ENCODE assay signal across 8 cellular contexts in genomic region chr19:44112802-44113137, GRCh38. TPM values are rescaled to one million over a fixed set of nuclear protein-coding genes. Genes with fewer than 3 reads are reported as not detected.
DNase-seq lines count a peak whose midpoint lies in the region; ATAC-seq and TF ChIP-seq lines count a peak whose summit lies in the region.

No MANE protein-coding gene starts in this region.

- no peak overlapping the region; the same call in 1 of the 2 replicates for H3K4ac ChIP-seq in H9 (ENCODE audit: low read depth, low read length)

- H3K4me2 ChIP-seq in H9 (ENCODE audit: insufficient read depth, insufficient read length, low read length): peak overlapping the region; percentile 83

- no peak overlapping the region for H2AK5ac ChIP-seq in H9 (ENCODE audit: insufficient read length, low read length)

- H3K27me3 ChIP-seq in H9 (ENCODE audit: insufficient read depth, low read length) (no peaks in the 10 kb centered on the region), tibial nerve (no peaks in the 10 kb centered on the region)

- CTCF ChIA-PET in GM10248 (lab: Yijun Ruan, JAX): no interaction called here

- TF ChIP-seq EP300 in tibial nerve (IDR thresholded peaks at IDR 0.05): no peak

- H3T11ph ChIP-seq in H9 (ENCODE audit: low read length): no peak overlapping the region

- H3K14ac ChIP-seq in H9 (ENCODE audit: insufficient read depth, low read length): peak overlapping the region; percentile 65; the same call in 1 of the 2 replicates

- H3K36me3 Mint-ChIP-seq in H9 (ENCODE audit: insufficient read depth in 1 of 3, low read depth in 3 of 3): peaks cover 23 to 48% (median 42%) of the 10 kb centered on the region in 3 experiments
- peaks cover 13% of the 10 kb centered on the region for H3K36me3 Mint-ChIP-seq in activated T-helper 17 cell treated with anti-CD3 and anti-CD28 coated beads, Interleukin-2, amount 50 U/mL, for 72 hours (ENCODE audit: low read depth)

- H3K4me1 ChIP-seq in H9 (ENCODE audit: insufficient read depth, low read length) (no peaks in the 10 kb centered on the region), tibial nerve (peaks cover 0 to 24% (median 16%) of the 10 kb centered on the region in 4 donors)

- H2BK12ac ChIP-seq in H9 (ENCODE audit: insufficient read length, low read depth, low read length): no peak overlapping the region

- peak overlapping the region; percentile 94 to 98 for H3K4me3 Mint-ChIP-seq in H9
- H3K4me3 Mint-ChIP-seq in activated T-helper 17 cell treated with anti-CD3 and anti-CD28 coated beads, Interleukin-2, amount 50 U/mL, for 72 hours: peak overlapping the region; percentile 96

- no peaks in the 10 kb centered on the region for H3K79me2 ChIP-seq in H9 (ENCODE audit: insufficient read depth, low read length)

- H2BK20ac ChIP-seq in H9 (ENCODE audit: low read depth, low read length, poor library complexity, severe bottlenecking): no peak overlapping the region

- no peak overlapping the region for H3K56ac ChIP-seq in H9 (ENCODE audit: insufficient read length, low read depth, low read length)

- no peak overlapping the region for H2BK15ac ChIP-seq in H9 (ENCODE audit: low read depth, low read length)

- peak overlapping the region; percentile 69 for H4K5ac ChIP-seq in H9 (ENCODE audit: insufficient read length, low read depth, low read length)

- WGBS in H9 (ENCODE audit: extremely low coverage, insufficient read length, low lambda C conversion rate): no CpG with 5 or more reads among the region's 11 CpGs
- WGBS in tibial nerve, 2 donors: 0% methylated on average over 11 of the region's 11 CpGs

- H3K27ac ChIP-seq in H9 (ENCODE audit: insufficient read length, low read depth, low read length): peak overlapping the region; percentile 70
- peak overlapping the region in 2 of 4 donors; percentile 25 to 72 for H3K27ac ChIP-seq in tibial nerve

- H3K9me3 ChIP-seq in H9 (ENCODE audit: control insufficient read depth, low read depth, low read length) (peaks cover 8% of the 10 kb centered on the region), tibial nerve (peaks cover 0 to 44% (median 10%) of the 10 kb centered on the region in 4 donors)

- H2AFZ ChIP-seq in H9 (ENCODE audit: low read length): no peak overlapping the region

- no peak for TF ChIP-seq POLR2A in tibial nerve (IDR thresholded peaks at IDR 0.05)

- intact Hi-C loops in left colon (cut with DNase I, micrococcal nuclease): no loop called here

- H3K79me1 ChIP-seq in H9 (ENCODE audit: insufficient read depth, low read depth, low read length, poor library complexity, severe bottlenecking): peaks cover 2% of the 10 kb centered on the region

- H2BK5ac ChIP-seq in H9 (ENCODE audit: insufficient read length, low read length): no peak overlapping the region

- H3K9me3 Mint-ChIP-seq in H9: peaks cover 33 to 37% of the 10 kb centered on the region in 2 experiments
- H3K9me3 Mint-ChIP-seq in activated T-helper 17 cell treated with anti-CD3 and anti-CD28 coated beads, Interleukin-2, amount 50 U/mL, for 72 hours: peaks cover 14% of the 10 kb centered on the region

- no peak overlapping the region for H4K8ac ChIP-seq in H9 (replicated peaks; ENCODE audit: insufficient read length, low read depth, low read length)

- no peaks in the 10 kb centered on the region for H3K23me2 ChIP-seq in H9 (ENCODE audit: insufficient read length, low read depth, low read length, poor library complexity, severe bottlenecking)

- no peak overlapping the region for H4K91ac ChIP-seq in H9 (ENCODE audit: insufficient read length, low read depth, low read length)

- DNase-seq in AG10803 (ENCODE audit: low read depth) (no peak), H9 (no peak), left colon (no peak), tibial nerve (ENCODE audit: low spot score in 2 of 2) (no peak), GM10248 (ENCODE audit: extremely low spot score) (no peak), NCI-H774 (lab: John Stamatoyannopoulos, UW) (no peak), NCI-H345 treated with DMSO at 0.1 percent for 48 hours (lab: John Stamatoyannopoulos, UW; ENCODE audit: unreplicated experiment) (no peak)

- peaks cover 5 to 14% of the 10 kb centered on the region in 2 experiments for H3K4me1 Mint-ChIP-seq in H9
- peaks cover 5% of the 10 kb centered on the region for H3K4me1 Mint-ChIP-seq in activated T-helper 17 cell treated with anti-CD3 and anti-CD28 coated beads, Interleukin-2, amount 50 U/mL, for 72 hours

- no peak for TF ChIP-seq CTCF in AG10803 (conservative IDR thresholded peaks at IDR 0.05; ENCODE audit: low read length)
- TF ChIP-seq CTCF in H9 (conservative IDR thresholded peaks at IDR 0.05): no peak
- TF ChIP-seq CTCF in tibial nerve (IDR thresholded peaks at IDR 0.05): no peak
- TF ChIP-seq CTCF in GM10248 (IDR thresholded peaks at IDR 0.05; ENCODE audit: control extremely low read depth, extremely low read depth, low read depth, missing control alignments): no peak

- H3K9ac ChIP-seq in H9 (ENCODE audit: extremely low read depth, insufficient read length, low read length): peak overlapping the region; percentile 84

- H2BK120ac ChIP-seq in H9 (ENCODE audit: low read depth, low read length, poor library complexity, severe bottlenecking): no peak overlapping the region

- peaks cover 0 to 50% (median 5%) of the 10 kb centered on the region in 3 donors for H3K36me3 ChIP-seq in tibial nerve

- peak overlapping the region; percentile 90 for H3K4me3 ChIP-seq in AG10803 (ENCODE audit: low read length)
- H3K4me3 ChIP-seq in tibial nerve: peak overlapping the region; percentile 44 to 90 (median 64)

- H3K27me3 Mint-ChIP-seq in H9 (ENCODE audit: low read depth): peaks cover 3% of the 10 kb centered on the region; the same call in 1 of the 2 replicates
- no peaks in the 10 kb centered on the region for H3K27me3 Mint-ChIP-seq in activated T-helper 17 cell treated with anti-CD3 and anti-CD28 coated beads, Interleukin-2, amount 50 U/mL, for 72 hours

- no peaks in the 10 kb centered on the region for H4K20me1 ChIP-seq in H9 (ENCODE audit: control insufficient read depth, insufficient read depth, insufficient read length)

- H3K18ac ChIP-seq in H9 (ENCODE audit: insufficient read length, low read depth, low read length): no peak overlapping the region

- ATAC-seq in activated T-helper 17 cell treated with anti-CD3 and anti-CD28 coated beads, Interleukin-2, amount 50 U/mL, for 72 hours (replicated peaks): no peak
- peak; percentile 14 for ATAC-seq in left colon

- H3K27ac Mint-ChIP-seq in H9: peak overlapping the region; percentile 83 to 96 (median 94); a peak in 4 of 7 replicates
- peak overlapping the region; percentile 88 for H3K27ac Mint-ChIP-seq in activated T-helper 17 cell treated with anti-CD3 and anti-CD28 coated beads, Interleukin-2, amount 50 U/mL, for 72 hours

- H3K23ac ChIP-seq in H9 (ENCODE audit: insufficient read length, low read depth, low read length): no peak overlapping the region

- POLR2A ChIA-PET in GM10248 (lab: Yijun Ruan, JAX): interaction anchor here (1.1 kb wide), 1 partner anchor 52 kb away, joined by 3 read pairs; the partner anchor contains the start of gene ZNF226

RNA-seq across cellular contexts. Expression of gene ZNF225, which starts 0.4 kb away (rescaled TPM):
- total RNA-seq in H9 (2021) (3.9 and 4.8 TPM in 2 replicates), left colon (1 to 10 TPM; 3.7 to 3.9 TPM), tibial nerve (10 to 100 TPM in 1 of 4 donors, 1 to 10 TPM in 3; 1.8 to 10.1 (median 4.6) TPM)
- total RNA-seq in activated T-helper 17 cell treated with anti-CD3 and anti-CD28 coated beads, Interleukin-2, amount 50 U/mL, for 72 hours: 1 to 10 TPM; 1.5 to 3.5 TPM

RNA-seq across cellular contexts. Expression of gene ZNF224, which starts 18.6 kb away (rescaled TPM):
- total RNA-seq in H9 (2021) (15.2 and 19.0 TPM in 2 replicates), left colon (10 to 100 TPM; 22.3 to 25.8 TPM), tibial nerve (10 to 100 TPM; 16.2 to 34.1 (median 28.4) TPM)
- total RNA-seq in activated T-helper 17 cell treated with anti-CD3 and anti-CD28 coated beads, Interleukin-2, amount 50 U/mL, for 72 hours: 10 to 100 TPM; 17.5 to 29.5 TPM

RNA-seq across cellular contexts. Expression of gene ZNF234, which starts 28.6 kb away (rescaled TPM):
- 12.4 TPM in 2 replicates for total RNA-seq in H9 (2021)
- total RNA-seq in activated T-helper 17 cell treated with anti-CD3 and anti-CD28 coated beads, Interleukin-2, amount 50 U/mL, for 72 hours: 10 to 100 TPM in 1 of 2 donors, 1 to 10 TPM in 1; 4.9 to 10.9 TPM
- 1 to 10 TPM; 7.6 to 7.7 TPM for total RNA-seq in left colon
- total RNA-seq in tibial nerve: 1 to 10 TPM; 6.9 to 7.9 (median 7.1) TPM

RNA-seq across cellular contexts. Expression of gene ZNF284, which starts 40.8 kb away (rescaled TPM):
- total RNA-seq in H9 (2021) (2.6 and 3.0 TPM in 2 replicates), left colon (1 to 10 TPM; 1.6 to 2.1 TPM), tibial nerve (1 to 10 TPM; 1.8 to 3.1 (median 2.0) TPM)
- 1 to 10 TPM; 1.2 to 3.6 TPM for total RNA-seq in activated T-helper 17 cell treated with anti-CD3 and anti-CD28 coated beads, Interleukin-2, amount 50 U/mL, for 72 hours

RNA-seq across cellular contexts. Expression of gene ZNF226, which starts 52.1 kb away (rescaled TPM):
- total RNA-seq in H9 (2021): 12.1 and 15.3 TPM in 2 replicates
- 10 to 100 TPM in 1 of 2 donors, 1 to 10 TPM in 1; 9.2 to 14.5 TPM for total RNA-seq in activated T-helper 17 cell treated with anti-CD3 and anti-CD28 coated beads, Interleukin-2, amount 50 U/mL, for 72 hours
- total RNA-seq in left colon: 10 to 100 TPM; 16.1 to 20.3 TPM
- total RNA-seq in tibial nerve: 10 to 100 TPM; 18.0 to 29.1 (median 23.3) TPM
